18 cellular contexts compared by ENCODE assay signal in the genomic region with DNA sequence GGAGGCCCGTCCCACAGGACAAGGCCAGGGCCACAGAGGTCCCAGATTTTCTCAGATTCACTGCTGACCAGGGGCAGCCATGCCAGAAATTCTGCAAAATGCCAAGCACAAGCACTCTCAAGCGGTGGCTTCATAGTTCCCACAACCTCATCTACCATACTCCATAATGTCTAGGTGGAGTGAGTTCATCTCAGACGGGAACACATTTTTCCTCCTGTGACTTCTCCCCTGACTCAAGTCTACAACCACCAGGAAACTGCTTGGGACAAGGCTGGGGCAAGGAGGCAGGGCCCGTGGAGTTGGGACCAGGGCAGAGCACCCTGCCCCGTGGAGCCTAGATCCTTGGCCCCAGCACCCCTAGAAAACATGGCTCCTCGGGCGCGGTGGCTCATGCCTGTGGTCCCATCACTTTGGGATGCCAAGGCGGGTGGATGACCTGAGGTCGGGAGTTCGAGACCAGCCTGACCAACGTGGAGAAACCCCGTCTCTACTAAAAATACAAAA.
DNase-seq lines count a peak whose midpoint lies in the region; ATAC-seq, FAIRE-seq and TF ChIP-seq lines count a peak whose summit lies in the region.
"Had no signal": no experiment of that assay in that cellular context is flagged by ENCODE, and none has a peak within 500 bp of the region (broad histone marks: within the 10 kb centered on the region; RNA-seq: fewer than 3 reads in every experiment).

No MANE protein-coding gene starts in this region.

- H3K4me1 ChIP-seq in BLaER1 (peaks cover 53% of the 10 kb centered on the region), lower lobe of right lung (peaks cover 18% of the 10 kb centered on the region), ovary (ENCODE audit: insufficient read depth) (peaks cover 22% of the 10 kb centered on the region)

- no peaks in the 10 kb centered on the region for H4K20me1 ChIP-seq in BLaER1

- ATAC-seq in Right ventricle myocardium superior (ENCODE audit: poor library complexity) = no peak
- ATAC-seq in left cardiac atrium = no peak
- no peak for ATAC-seq in lower lobe of right lung
- no peak for ATAC-seq in GM21447 (IDR thresholded peaks at IDR 0.05; ENCODE audit: unreplicated experiment)
- ATAC-seq: GM12878, GM23338 had no signal

- H3K27me3 ChIP-seq in BLaER1 (no peaks in the 10 kb centered on the region), lower lobe of right lung (ENCODE audit: low read depth) (no peaks in the 10 kb centered on the region), ovary (no peaks in the 10 kb centered on the region), WERI-Rb-1 (ENCODE audit: insufficient read depth, low read depth, severe bottlenecking) (no peaks in the 10 kb centered on the region)

- FAIRE-seq in GM19239 (lab: Jason Lieb, UNC) = no peak
- FAIRE-seq: GM12878, GM18507 had no signal

- TF ChIP-seq CTCF in lower lobe of right lung (IDR thresholded peaks at IDR 0.05) (no peak), ovary (IDR thresholded peaks at IDR 0.05) (no peak), WERI-Rb-1 (IDR thresholded peaks at IDR 0.05; ENCODE audit: low read depth, low read length) (no peak)

- no peak for TF ChIP-seq EP300 in ovary (IDR thresholded peaks at IDR 0.05)

- H3K9me3 ChIP-seq in BLaER1 = no peaks in the 10 kb centered on the region
- H3K9me3 ChIP-seq in lower lobe of right lung = no peaks in the 10 kb centered on the region
- no peaks in the 10 kb centered on the region for H3K9me3 ChIP-seq in ovary
- no peaks in the 10 kb centered on the region for H3K9me3 ChIP-seq in WERI-Rb-1 (ENCODE audit: severe bottlenecking)

- intact Hi-C loops in Right ventricle myocardium superior (cut with DNase I) (loop anchor here (10.0 kb wide), 1 partner anchor 542 kb away; no protein-coding TSS in a partner anchor), left cardiac atrium (cut with DNase I) (loop anchor here (10.0 kb wide), 2 partner anchors 108 to 542 kb away; no protein-coding TSS in a partner anchor), lower lobe of right lung (cut with DNase I) (loop anchor here (10.0 kb wide), 1 partner anchor 78 kb away; no protein-coding TSS in a partner anchor), ovary (cut with DNase I) (loop anchor here in 3 of 4 donors (5.0 to 10.0 kb wide), 2 partner anchors 116 to 542 kb away; no protein-coding TSS in a partner anchor)

- peak overlapping the region; percentile 56; the same call in 1 of the 2 replicates for H3K4me2 ChIP-seq in BLaER1
- H3K4me2 ChIP-seq: GM23338 had no signal

- TF ChIP-seq POLR2A in ovary (IDR thresholded peaks at IDR 0.05) = no peak

- DNase-seq in Right ventricle myocardium superior = peak; percentile 26
- DNase-seq in left cardiac atrium = no peak
- no peak for DNase-seq in lower lobe of right lung
- DNase-seq in ovary = no peak
- no peak for DNase-seq in WERI-Rb-1
- DNase-seq in GM19239 (ENCODE audit: insufficient read length, low spot score) = no peak
- DNase-seq: AML-193; C1 segment of cervical spinal cord; Calu3; CD4-positive, alpha-beta T cell; DMS 273 treated with DMSO at 0.1 percent for 48 hours; H7 had no signal

- H3K27ac ChIP-seq in BLaER1 = peak overlapping the region; percentile 50; the same call in 1 of the 2 replicates
- peak overlapping the region; percentile 43 for H3K27ac ChIP-seq in lower lobe of right lung
- peak overlapping the region; percentile 25 to 72 for H3K27ac ChIP-seq in ovary
- H3K27ac ChIP-seq in WERI-Rb-1 = no peak overlapping the region
- H3K27ac ChIP-seq: 22Rv1 had no signal

- WGBS in ovary, 3 donors = 93 to 97% (median 95%) methylated on average over 13 of the region's 13 CpGs

- H3K36me3 ChIP-seq in BLaER1 (no peaks in the 10 kb centered on the region), lower lobe of right lung (no peaks in the 10 kb centered on the region), ovary (no peaks in the 10 kb centered on the region), WERI-Rb-1 (no peaks in the 10 kb centered on the region)

- H3K4me3 ChIP-seq in BLaER1 (no peak overlapping the region), lower lobe of right lung (no peak overlapping the region), ovary (no peak overlapping the region), WERI-Rb-1 (ENCODE audit: low read depth, low read length) (no peak overlapping the region)
- H3K4me3 ChIP-seq: GM12878, GM23338 had no signal

- no peak overlapping the region for H3K9ac ChIP-seq in BLaER1
